8 cellular contexts compared by ENCODE assay signal in genomic region chr11:107598225-107599139, GRCh38.
A peak's percentile ranks its signal among the peaks of the same experiment; 100 is the strongest.
DNase-seq lines count a peak whose midpoint lies in the region; ATAC-seq and TF ChIP-seq lines count a peak whose summit lies in the region.

No MANE protein-coding gene starts in this region.

- ATAC-seq in GM21367 (IDR thresholded peaks at IDR 0.05; ENCODE audit: unreplicated experiment) (peak; percentile 85), GM18519 (IDR thresholded peaks at IDR 0.05; ENCODE audit: low FRiP score, unreplicated experiment) (no peak)
- peak; percentile 70 for ATAC-seq in stimulated activated memory B cell treated with anti-CD40 and anti-IgM and Interleukin-4, amounts not matched to agents 10 μg/mL and 1 μg/mL and 100 μg/mL, for 72 hours

- no peak overlapping the region for H3K27ac Mint-ChIP-seq in stimulated activated memory B cell treated with anti-CD40 and anti-IgM and Interleukin-4, amounts not matched to agents 10 μg/mL and 1 μg/mL and 100 μg/mL, for 72 hours

- peak; percentile 56 for TF ChIP-seq CTCF in choroid plexus epithelial cell (conservative IDR thresholded peaks at IDR 0.05; ENCODE audit: low read depth, low read length)

- H3K27me3 Mint-ChIP-seq in stimulated activated memory B cell treated with anti-CD40 and anti-IgM and Interleukin-4, amounts not matched to agents 10 μg/mL and 1 μg/mL and 100 μg/mL, for 72 hours = peaks cover 30% of the 10 kb centered on the region

- H3K36me3 Mint-ChIP-seq in stimulated activated memory B cell treated with anti-CD40 and anti-IgM and Interleukin-4, amounts not matched to agents 10 μg/mL and 1 μg/mL and 100 μg/mL, for 72 hours = no peaks in the 10 kb centered on the region

- no peak overlapping the region for H3K4me3 Mint-ChIP-seq in stimulated activated memory B cell treated with anti-CD40 and anti-IgM and Interleukin-4, amounts not matched to agents 10 μg/mL and 1 μg/mL and 100 μg/mL, for 72 hours

- H3K9me3 Mint-ChIP-seq in stimulated activated memory B cell treated with anti-CD40 and anti-IgM and Interleukin-4, amounts not matched to agents 10 μg/mL and 1 μg/mL and 100 μg/mL, for 72 hours = no peaks in the 10 kb centered on the region

- no peaks in the 10 kb centered on the region for H3K4me1 Mint-ChIP-seq in stimulated activated memory B cell treated with anti-CD40 and anti-IgM and Interleukin-4, amounts not matched to agents 10 μg/mL and 1 μg/mL and 100 μg/mL, for 72 hours

- no peak overlapping the region for H3K4me3 ChIP-seq in choroid plexus epithelial cell (ENCODE audit: low read depth, low read length)

- in situ Hi-C loops in KBM-7 (cut with MboI; ENCODE audit: low pct_unique_long_range_greater_than_20kb, low sequenced_read_pairs) = loop anchor here (25.0 kb wide), 1 partner anchor 89 kb away; no protein-coding TSS in a partner anchor

- DNase-seq in GM03348 (ENCODE audit: low spot score) = peak; percentile 32
- peak; percentile 9 for DNase-seq in KBM-7
- DNase-seq in choroid plexus epithelial cell (ENCODE audit: low read depth) = peak; percentile 18
- DNase-seq in activated T-cell treated with anti-CD3 and anti-CD28 coated beads for 4 hours = no peak
- no peak for DNase-seq in NCI-H1417 treated with DMSO at 0.1 percent for 48 hours (lab: John Stamatoyannopoulos, UW)

Comparison
In these comparisons a context has a peak if more than half of its experiments do, and no peak if none do; other contexts are left out.
1. DNase-seq: peak in GM03348 (single experiment), KBM-7 (single experiment) and choroid plexus epithelial cell (single experiment); none in activated T-cell treated with anti-CD3 and anti-CD28 coated beads for 4 hours (single experiment) and NCI-H1417 treated with DMSO at 0.1 percent for 48 hours (single experiment).